ENCODE assay signal across 24 cellular contexts in genomic region chr3:65013053-65013452, GRCh38.
"Had no signal": no experiment of that assay in that cellular context is flagged by ENCODE, and none has a peak within 500 bp of the region (broad histone marks: within the 10 kb centered on the region; RNA-seq: fewer than 3 reads in every experiment).

No MANE protein-coding gene starts in this region.

- ATAC-seq: foreskin keratinocyte, gastroesophageal sphincter, heart left ventricle, left cardiac atrium, left lung, left ventricle myocardium superior, lower lobe of right lung, mucosa of descending colon had no signal

- H3K27me3 Mint-ChIP-seq: naive B cell had no signal

- H3K4me3 Mint-ChIP-seq: immature natural killer cell, mesothelial cell of epicardium, naive B cell had no signal

- H3K36me3 ChIP-seq: left lung, lower lobe of right lung had no signal

- H3K27ac Mint-ChIP-seq: immature natural killer cell, mesothelial cell of epicardium had no signal

- H3K36me3 Mint-ChIP-seq: immature natural killer cell, naive B cell had no signal

- H3K27me3 ChIP-seq: esophagus muscularis mucosa, foreskin keratinocyte, gastroesophageal sphincter, heart left ventricle, hepatocyte, left lung had no signal

- FAIRE-seq: colon, endothelial cell of umbilical vein, frontal cortex had no signal

- H3K4me1 Mint-ChIP-seq: immature natural killer cell, mesothelial cell of epicardium, naive B cell had no signal

- H3K79me2 ChIP-seq: hepatocyte had no signal

- H2AFZ ChIP-seq: hepatocyte had no signal

- H3K4me1 ChIP-seq: esophagus muscularis mucosa, foreskin keratinocyte, gastroesophageal sphincter, left lung, lower lobe of right lung had no signal

- H3K4me2 ChIP-seq: hepatocyte had no signal

- DNase-seq: dermis blood vessel endothelial cell; dorsolateral prefrontal cortex; effector CD4-positive, alpha-beta T cell; effector memory CD4-positive, alpha-beta T cell; foreskin keratinocyte; heart left ventricle; hypothalamus; immature natural killer cell; islet precursor cell; left cardiac atrium; left lung; left ventricle myocardium superior; lower lobe of right lung; mesenchymal stem cell; mucosa of descending colon; naive B cell had no signal

- H3K27ac ChIP-seq: coronary artery, dorsolateral prefrontal cortex, esophagus muscularis mucosa, foreskin keratinocyte, gastroesophageal sphincter, heart left ventricle, hepatocyte, left lung, lower lobe of right lung had no signal

- H3K4me3 ChIP-seq: coronary artery, dorsolateral prefrontal cortex, esophagus muscularis mucosa, gastroesophageal sphincter, heart left ventricle, hepatocyte, left lung, lower lobe of right lung, mucosa of descending colon had no signal

- H3K9me3 ChIP-seq: esophagus muscularis mucosa, gastroesophageal sphincter, lower lobe of right lung, mucosa of descending colon had no signal
